11 cellular contexts compared by ENCODE assay signal in genomic region chr13:29435125-29435911, GRCh38.
DNase-seq lines count a peak whose midpoint lies in the region; ATAC-seq and TF ChIP-seq lines count a peak whose summit lies in the region.
"Had no signal": no experiment of that assay in that cellular context is flagged by ENCODE, and none has a peak within 500 bp of the region (broad histone marks: within the 10 kb centered on the region; RNA-seq: fewer than 3 reads in every experiment).

No MANE protein-coding gene starts in this region.

- peak; percentile 11 for DNase-seq in DMS153 (lab: John Stamatoyannopoulos, UW)
- no peak for DNase-seq in DMS153 treated with DMSO at 0.1 percent for 48 hours (lab: John Stamatoyannopoulos, UW; ENCODE audit: unreplicated experiment)
- DNase-seq in astrocyte of the hippocampus (ENCODE audit: low read depth, low spot score), result peak; percentile 56
- DNase-seq in left kidney (ENCODE audit: low read depth, low spot score), result peak; percentile 44
- no peak for DNase-seq in transverse colon
- DNase-seq in anterior cingulate cortex (lab: John Stamatoyannopoulos, UW), result no peak
- no peak for DNase-seq in GDM1 (lab: John Stamatoyannopoulos, UW)
- DNase-seq: 8988T; naive thymus-derived CD8-positive, alpha-beta T cell; NCI-H526 treated with DMSO at 0.1 percent for 48 hours had no signal

- H3K9me3 ChIP-seq in transverse colon, result no peaks in the 10 kb centered on the region

- TF ChIP-seq CTCF in transverse colon (IDR thresholded peaks at IDR 0.05), result no peak

- TF ChIP-seq EP300 in transverse colon (IDR thresholded peaks at IDR 0.05; ENCODE audit: low read depth), result peak; percentile 87

- in situ Hi-C loops in transverse colon (cut with MboI; ENCODE audit: low pct_ligation_motif_present in 1 of 4, low pct_unique_long_range_greater_than_20kb in 1 of 4, low sequenced_read_pairs in 3 of 4), result no loop called here

- no peak overlapping the region for H3K4me3 ChIP-seq in transverse colon

- no peak for ATAC-seq in HG03039 (IDR thresholded peaks at IDR 0.05; ENCODE audit: unreplicated experiment)
- ATAC-seq: naive thymus-derived CD8-positive, alpha-beta T cell had no signal

- peaks cover 5% of the 10 kb centered on the region for H3K27me3 ChIP-seq in transverse colon

- H3K4me1 ChIP-seq in transverse colon, result peaks cover 0 to 21% (median 3%) of the 10 kb centered on the region in 4 donors

- H3K27ac ChIP-seq in transverse colon, result peak overlapping the region; percentile 45 to 83 (median 72)

- WGBS in transverse colon (ENCODE audit: low coverage in 1 of 2), 2 donors, result 44 to 59% methylated on average over 4 to 6 of the region's 6 CpGs

- no peak for TF ChIP-seq POLR2A in transverse colon (IDR thresholded peaks at IDR 0.05)

- H3K36me3 ChIP-seq in transverse colon, result no peaks in the 10 kb centered on the region

- intact Hi-C loops in transverse colon (cut with DNase I; ENCODE audit: low total_unique reads), result no loop called here

Comparison
In these comparisons a context has a peak if more than half of its experiments do, and no peak if none do; other contexts are left out.
1. DNase-seq: peak in DMS153 (single experiment), astrocyte of the hippocampus (single experiment) and left kidney (single experiment); none in DMS153 treated with DMSO at 0.1 percent for 48 hours (single experiment), transverse colon (single experiment), anterior cingulate cortex (0 of 58) and GDM1 (single experiment).